Comparison of ENCODE assay signal across 8 cellular contexts in genomic region chr14:63174760-63175191, GRCh38. TPM values are rescaled to one million over a fixed set of nuclear protein-coding genes. Genes with fewer than 3 reads are reported as not detected.
DNase-seq lines count a peak whose midpoint lies in the region; ATAC-seq and TF ChIP-seq lines count a peak whose summit lies in the region.

No MANE protein-coding gene starts in this region.

- no peaks in the 10 kb centered on the region for H3K36me3 ChIP-seq in RWPE2 (ENCODE audit: low read depth)

- peak; percentile 0 for DNase-seq in DMS114 treated with DMSO at 0.1 percent for 48 hours (lab: John Stamatoyannopoulos, UW; ENCODE audit: unreplicated experiment)
- DNase-seq in RWPE2 (ENCODE audit: low spot score): no peak
- peak; percentile 21 for DNase-seq in fibroblast of villous mesenchyme (ENCODE audit: low read depth)
- no peak for DNase-seq in progenitor cell of endocrine pancreas (ENCODE audit: low spot score, unreplicated experiment)
- no peak for DNase-seq in GM19238 (ENCODE audit: insufficient read length, low spot score)
- no peak for DNase-seq in stimulated activated naive CD8-positive, alpha-beta T cell treated with anti-CD3 and anti-CD28 coated beads, Interleukin-15, Interleukin-2, amounts not matched to agents 100 U/mL and 50 U/mL, for 24 hours
- DNase-seq in lower leg skin (ENCODE audit: low spot score in 2 of 2): no peak

- intact Hi-C loops in lower leg skin (cut with DNase I; ENCODE audit: low total_unique reads): loop anchor here (10.0 kb wide), 1 partner anchor 90 kb away; no protein-coding TSS in a partner anchor

- H3K27ac Mint-ChIP-seq in progenitor cell of endocrine pancreas: no peak overlapping the region

- H3K4me1 ChIP-seq in RWPE2 (ENCODE audit: insufficient read depth, poor library complexity, severe bottlenecking): peaks cover 16% of the 10 kb centered on the region

- TF ChIP-seq CTCF in LNCAP (IDR thresholded peaks at IDR 0.05) (peak; percentile 59), RWPE2 (IDR thresholded peaks at IDR 0.05; ENCODE audit: poor library complexity, severe bottlenecking) (peak; percentile 91), fibroblast of villous mesenchyme (IDR thresholded peaks at IDR 0.05; ENCODE audit: insufficient read depth, low read depth, low read length) (peak; percentile 51), progenitor cell of endocrine pancreas (IDR thresholded peaks at IDR 0.05; ENCODE audit: unreplicated experiment) (peak; percentile 74), lower leg skin (IDR thresholded peaks at IDR 0.05) (no peak)

- no peaks in the 10 kb centered on the region for H3K9me3 Mint-ChIP-seq in progenitor cell of endocrine pancreas (ENCODE audit: low read depth)

- WGBS in lower leg skin, 2 donors: 27 to 29% methylated on average over 2 of the region's 2 CpGs

- TF ChIP-seq POLR2A in lower leg skin (IDR thresholded peaks at IDR 0.05): no peak

- peak overlapping the region; percentile 12 for H3K27ac ChIP-seq in RWPE2 (ENCODE audit: poor library complexity, severe bottlenecking)

- H3K4me3 ChIP-seq in RWPE2 (ENCODE audit: severe bottlenecking): no peak overlapping the region
- no peak overlapping the region for H3K4me3 ChIP-seq in fibroblast of villous mesenchyme (ENCODE audit: low read depth, low read length)
- H3K4me3 ChIP-seq in lower leg skin (ENCODE audit: low read depth, poor library complexity, severe bottlenecking): no peak overlapping the region

- H3K36me3 Mint-ChIP-seq in progenitor cell of endocrine pancreas (ENCODE audit: insufficient read depth): no peaks in the 10 kb centered on the region

- no peaks in the 10 kb centered on the region for H3K4me1 Mint-ChIP-seq in progenitor cell of endocrine pancreas (ENCODE audit: low read depth)

- H3K27me3 ChIP-seq in RWPE2 (ENCODE audit: insufficient read depth, poor library complexity, severe bottlenecking): no peaks in the 10 kb centered on the region

- H3K9me3 ChIP-seq in RWPE2 (ENCODE audit: severe bottlenecking): no peaks in the 10 kb centered on the region

- no peak overlapping the region for H3K4me3 Mint-ChIP-seq in progenitor cell of endocrine pancreas (ENCODE audit: low read depth)

- H3K27me3 Mint-ChIP-seq in progenitor cell of endocrine pancreas: peaks cover 9% of the 10 kb centered on the region

- peak; percentile 28 for ATAC-seq in RWPE2 (ENCODE audit: low read depth)
- ATAC-seq in stimulated activated naive CD8-positive, alpha-beta T cell treated with anti-CD3 and anti-CD28 coated beads, Interleukin-15, Interleukin-2, amounts not matched to agents 100 U/mL and 50 U/mL, for 24 hours: no peak

RNA-seq across cellular contexts. Expression of gene RHOJ, which starts 29.5 kb away (rescaled TPM):
- total RNA-seq in fibroblast of villous mesenchyme (0.43 and 4.8 TPM in 2 replicates), progenitor cell of endocrine pancreas (1.8 and 1.9 TPM in 2 replicates), lower leg skin (1 to 10 TPM in 2 of 4 donors, under 1 TPM in 2; 0.65 to 5.5 (median 1.3) TPM)

Comparison
In these comparisons a context has a peak if more than half of its experiments do, and no peak if none do; other contexts are left out.
1. DNase-seq: peak in DMS114 treated with DMSO at 0.1 percent for 48 hours (single experiment) and fibroblast of villous mesenchyme (single experiment); none in RWPE2 (single experiment), progenitor cell of endocrine pancreas (single experiment), GM19238 (single experiment), stimulated activated naive CD8-positive, alpha-beta T cell treated with anti-CD3 and anti-CD28 coated beads, Interleukin-15, Interleukin-2, amounts not matched to agents 100 U/mL and 50 U/mL, for 24 hours (single experiment) and lower leg skin (0 of 2).
2. CTCF ChIP-seq: peak in LNCAP (single experiment), RWPE2 (single experiment), fibroblast of villous mesenchyme (single experiment) and progenitor cell of endocrine pancreas (single experiment); none in lower leg skin (0 of 3).